In genomic region chr6:10146723-10147451, GRCh38 we compare ENCODE assay signal across 8 cellular contexts.
DNase-seq lines count a peak whose midpoint lies in the region; ATAC-seq lines count a peak whose summit lies in the region.

No MANE protein-coding gene starts in this region.

- peak; percentile 96 for ATAC-seq in GM19467 (IDR thresholded peaks at IDR 0.05; ENCODE audit: unreplicated experiment)
- peak; percentile 100 for ATAC-seq in HG03432 (IDR thresholded peaks at IDR 0.05; ENCODE audit: unreplicated experiment)

- H3K27ac ChIP-seq in muscle layer of duodenum (ENCODE audit: low read length), result no peak overlapping the region

- H3K27me3 ChIP-seq in muscle layer of duodenum (ENCODE audit: low read depth, low read length), result no peaks in the 10 kb centered on the region

- H3K36me3 ChIP-seq in muscle layer of duodenum (ENCODE audit: control insufficient read depth in 1 of 2, insufficient read depth in 2 of 2, low read length in 2 of 2), result no peaks in the 10 kb centered on the region

- H3K4me3 ChIP-seq in muscle layer of duodenum (ENCODE audit: low read depth in 1 of 2, low read length in 2 of 2), result peak overlapping the region; percentile 4 to 45

- DNase-seq in G401 (ENCODE audit: low spot score), result peak; percentile 16
- peak; percentile 56 for DNase-seq in RKO (ENCODE audit: low spot score)
- DNase-seq in ecto neural progenitor cell (ENCODE audit: low spot score), result peak; percentile 47
- no peak for DNase-seq in cerebellar nuclear complex (lab: John Stamatoyannopoulos, UW)
- no peak for DNase-seq in COR-L47 (lab: John Stamatoyannopoulos, UW)

- in situ Hi-C loops in G401 (cut with HindIII; ENCODE audit: low sequenced_read_pairs), result no loop called here

- no peaks in the 10 kb centered on the region for H3K4me1 ChIP-seq in muscle layer of duodenum (ENCODE audit: control insufficient read depth in 1 of 2, insufficient read depth in 2 of 2, low read length in 2 of 2)

- H3K9me3 ChIP-seq in muscle layer of duodenum (ENCODE audit: control insufficient read depth in 1 of 2, low read length in 2 of 2), result no peaks in the 10 kb centered on the region

Comparison
In these comparisons a context has a peak if more than half of its experiments do, and no peak if none do; other contexts are left out.
1. DNase-seq: peak in G401 (single experiment), RKO (single experiment) and ecto neural progenitor cell (single experiment); none in cerebellar nuclear complex (0 of 2) and COR-L47 (single experiment).